11 cellular contexts compared by ENCODE assay signal in the genomic region with DNA sequence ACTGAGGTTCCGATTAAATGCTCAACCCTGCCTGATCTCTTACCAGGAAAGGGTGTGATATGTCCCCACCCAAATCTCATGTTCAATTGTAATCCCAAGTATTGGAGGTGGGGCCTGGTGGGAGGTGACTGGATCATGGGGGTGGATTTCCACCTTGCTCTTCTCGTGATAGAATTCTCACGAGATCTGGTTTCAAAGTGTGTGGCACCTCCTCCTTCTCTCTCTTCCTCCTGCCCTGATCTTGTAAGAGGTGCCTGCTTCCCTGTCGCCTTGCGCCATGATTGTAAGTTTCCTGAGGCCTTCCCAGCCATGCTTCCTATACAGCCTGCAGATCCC. TPM values are rescaled to one million over a fixed set of nuclear protein-coding genes. Genes with fewer than 3 reads are reported as not detected.
DNase-seq lines count a peak whose midpoint lies in the region; ATAC-seq and TF ChIP-seq lines count a peak whose summit lies in the region.
"Had no signal": no experiment of that assay in that cellular context is flagged by ENCODE, and none has a peak within 500 bp of the region (broad histone marks: within the 10 kb centered on the region; RNA-seq: fewer than 3 reads in every experiment).

No MANE protein-coding gene starts in this region.

- peak overlapping the region; percentile 37 to 78 (median 63) for H3K4me3 Mint-ChIP-seq in naive thymus-derived CD8-positive, alpha-beta T cell

- no peaks in the 10 kb centered on the region for H3K36me3 Mint-ChIP-seq in naive thymus-derived CD8-positive, alpha-beta T cell

- peak overlapping the region; percentile 66; the same call in 1 of the 2 replicates for H3K27ac ChIP-seq in VCaP

- no peak for TF ChIP-seq CTCF in VCaP (conservative IDR thresholded peaks at IDR 0.05)
- no peak for TF ChIP-seq CTCF in GM13976 (IDR thresholded peaks at IDR 0.05; ENCODE audit: borderline replicate concordance, control extremely low read depth, extremely low read depth, insufficient read depth, missing control alignments)

- in situ Hi-C loops in GM13976 (cut with MboI; ENCODE audit: low sequenced_read_pairs, unreplicated experiment), result no loop called here

- peaks cover 47 to 75% (median 72%) of the 10 kb centered on the region in 4 donors for H3K4me1 Mint-ChIP-seq in naive thymus-derived CD8-positive, alpha-beta T cell

- POLR2A ChIA-PET in naive thymus-derived CD8-positive, alpha-beta T cell (lab: Charles Lee), result interaction anchor here (0.6 to 2.2 kb wide), 4 partner anchors 10 to 382 kb away, joined by 3 to 6 read pairs (median 4); no protein-coding TSS in a partner anchor

- DNase-seq in NCI-H2171 treated with DMSO at 0.1 percent for 48 hours (lab: John Stamatoyannopoulos, UW), result peak; percentile 54
- DNase-seq in NCI-H2171 (lab: John Stamatoyannopoulos, UW), result no peak
- DNase-seq in naive thymus-derived CD8-positive, alpha-beta T cell, result no peak
- no peak for DNase-seq in AG20443 (ENCODE audit: low spot score)
- no peak for DNase-seq in GM13976 (ENCODE audit: low spot score)
- no peak for DNase-seq in central memory CD4-positive, alpha-beta T cell
- DNase-seq: hippocampal formation had no signal

- peaks cover 0 to 1% (median 0%) of the 10 kb centered on the region in 5 donors for H3K27me3 Mint-ChIP-seq in naive thymus-derived CD8-positive, alpha-beta T cell

- H3K27ac Mint-ChIP-seq in naive thymus-derived CD8-positive, alpha-beta T cell, result peak overlapping the region; percentile 82 to 99 (median 98)

- H3K9me3 Mint-ChIP-seq in naive thymus-derived CD8-positive, alpha-beta T cell, result no peaks in the 10 kb centered on the region

- peak; percentile 8 for ATAC-seq in GM21526 (IDR thresholded peaks at IDR 0.05; ENCODE audit: low FRiP score, unreplicated experiment)
- ATAC-seq in naive thymus-derived CD8-positive, alpha-beta T cell, result no peak

RNA-seq across cellular contexts. Expression of a gene that starts 34.9 kb away (rescaled TPM):
- total RNA-seq in naive thymus-derived CD8-positive, alpha-beta T cell, result under 1 TPM in 1 of 2 experiments, not detected in 1; 0.14 TPM
- not detected for polyA plus RNA-seq in naive thymus-derived CD8-positive, alpha-beta T cell
- total RNA-seq: endothelial cell of umbilical vein, lung microvascular endothelial cell had no signal

RNA-seq across cellular contexts. Expression of a gene that starts 52.5 kb away (rescaled TPM):
- total RNA-seq in naive thymus-derived CD8-positive, alpha-beta T cell, result 10 to 100 TPM; 16.5 to 18.7 TPM
- 1 to 10 TPM; 2.7 to 6.9 (median 3.8) TPM for polyA plus RNA-seq in naive thymus-derived CD8-positive, alpha-beta T cell

RNA-seq across cellular contexts. Expression of a gene that starts 57.5 kb away (rescaled TPM):
- 10 to 100 TPM; 91.6 to 99.6 TPM for total RNA-seq in naive thymus-derived CD8-positive, alpha-beta T cell
- 10 to 100 TPM; 32.8 to 75.3 (median 53.9) TPM for polyA plus RNA-seq in naive thymus-derived CD8-positive, alpha-beta T cell
- total RNA-seq: endothelial cell of umbilical vein, lung microvascular endothelial cell had no signal
- polyA plus RNA-seq: endothelial cell of umbilical vein had no signal
